In genomic region chr11:69328231-69328630, GRCh38 we compare ENCODE assay signal across 19 cellular contexts. TPM values are rescaled to one million over a fixed set of nuclear protein-coding genes. Genes with fewer than 3 reads are reported as not detected.
"Had no signal": no experiment of that assay in that cellular context is flagged by ENCODE, and none has a peak within 500 bp of the region (broad histone marks: within the 10 kb centered on the region; RNA-seq: fewer than 3 reads in every experiment).

No MANE protein-coding gene starts in this region.

- H3K9me3 Mint-ChIP-seq: stimulated activated effector memory CD8-positive, alpha-beta T cell treated with anti-CD3 and anti-CD28 coated beads, Interleukin-12 subunit alpha, Interleukin-12 subunit beta, amount 100 ng/mL, for 72 hours had no signal

- H3K4me1 Mint-ChIP-seq: activated naive CD8-positive, alpha-beta T cell treated with anti-CD3 and anti-CD28 coated beads, Interleukin-2, amount 10 ng/mL, durations not matched to agents 7 days and 5 days; stimulated activated effector memory CD8-positive, alpha-beta T cell treated with anti-CD3 and anti-CD28 coated beads, Interleukin-12 subunit alpha, Interleukin-12 subunit beta, amount 100 ng/mL, for 72 hours had no signal

- DNase-seq: activated naive CD4-positive, alpha-beta T cell; effector CD4-positive, alpha-beta T cell; heart left ventricle; kidney; left lung; right cardiac atrium; small intestine; stimulated activated CD4-positive, alpha-beta T cell treated with anti-CD3 and anti-CD28 coated beads, Interleukin-15, amount 100 ng/mL, for 24 hours; stimulated activated CD4-positive, alpha-beta T cell treated with anti-CD3 and anti-CD28 coated beads, Interleukin-4, amount 100 ng/mL, for 1 hour; T-helper 1 cell; T-helper 9 cell had no signal

- ATAC-seq: activated CD4-positive, CD25-positive, alpha-beta regulatory T cell treated with anti-CD3 and anti-CD28 coated beads, Interleukin-2, amount 50 U/mL, for 24 hours; esophagus mucosa; gastroesophageal sphincter; heart left ventricle; left lung; right cardiac atrium; SK-N-SH treated with all-trans-retinoic acid at 6 μM for 48 hours; stimulated activated effector memory CD8-positive, alpha-beta T cell treated with anti-CD3 and anti-CD28 coated beads, Interleukin-12 subunit alpha, Interleukin-12 subunit beta, amount 100 ng/mL, for 72 hours had no signal

- H3K4me3 Mint-ChIP-seq: activated naive CD8-positive, alpha-beta T cell treated with anti-CD3 and anti-CD28 coated beads, Interleukin-2, amount 10 ng/mL, durations not matched to agents 7 days and 5 days; stimulated activated effector memory CD8-positive, alpha-beta T cell treated with anti-CD3 and anti-CD28 coated beads, Interleukin-12 subunit alpha, Interleukin-12 subunit beta, amount 100 ng/mL, for 72 hours had no signal

- H3K27ac Mint-ChIP-seq: activated naive CD8-positive, alpha-beta T cell treated with anti-CD3 and anti-CD28 coated beads, Interleukin-2, amount 10 ng/mL, durations not matched to agents 7 days and 5 days; stimulated activated effector memory CD8-positive, alpha-beta T cell treated with anti-CD3 and anti-CD28 coated beads, Interleukin-12 subunit alpha, Interleukin-12 subunit beta, amount 100 ng/mL, for 72 hours had no signal

- H3K36me3 Mint-ChIP-seq: activated naive CD8-positive, alpha-beta T cell treated with anti-CD3 and anti-CD28 coated beads, Interleukin-2, amount 10 ng/mL, durations not matched to agents 7 days and 5 days; stimulated activated effector memory CD8-positive, alpha-beta T cell treated with anti-CD3 and anti-CD28 coated beads, Interleukin-12 subunit alpha, Interleukin-12 subunit beta, amount 100 ng/mL, for 72 hours had no signal

RNA-seq across cellular contexts. Expression of gene MYEOV, which starts 34.3 kb away (rescaled TPM):
- total RNA-seq: activated naive CD8-positive, alpha-beta T cell treated with anti-CD3 and anti-CD28 coated beads, Interleukin-2, amount 10 ng/mL, durations not matched to agents 7 days and 5 days; cardiac septum; gastroesophageal sphincter; lung microvascular endothelial cell had no signal
